8 cellular contexts compared by ENCODE assay signal in the genomic region with DNA sequence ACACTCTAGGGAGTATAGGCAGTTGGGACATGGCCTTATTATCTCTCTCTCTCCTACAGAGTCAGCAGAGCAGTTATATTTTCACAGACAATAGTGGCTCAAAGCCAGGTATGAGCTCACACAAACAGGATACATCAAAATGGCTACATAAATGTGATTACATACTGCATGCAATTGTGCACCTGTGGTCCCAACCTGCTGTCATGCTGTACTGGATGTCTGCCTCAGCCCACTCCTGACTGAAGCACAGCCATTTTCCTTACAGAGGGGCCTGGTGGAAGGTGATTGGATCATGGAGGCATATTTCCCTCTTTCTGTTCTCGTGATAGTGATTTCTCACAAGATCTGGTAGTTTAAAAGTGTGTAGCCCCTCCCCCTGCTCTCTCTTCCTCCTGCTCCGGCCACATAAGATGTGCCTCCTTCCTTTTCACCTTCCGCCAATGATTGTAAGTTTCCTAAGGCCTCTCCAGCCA. TPM values are rescaled to one million over a fixed set of nuclear protein-coding genes. Genes with fewer than 3 reads are reported as not detected.
DNase-seq lines count a peak whose midpoint lies in the region; ATAC-seq and TF ChIP-seq lines count a peak whose summit lies in the region.

No MANE protein-coding gene starts in this region.

- peak; percentile 89 to 93 for ATAC-seq in naive thymus-derived CD8-positive, alpha-beta T cell
- ATAC-seq in HG03196 (IDR thresholded peaks at IDR 0.05; ENCODE audit: unreplicated experiment), result no peak

- H3K4me3 Mint-ChIP-seq in naive thymus-derived CD8-positive, alpha-beta T cell, result peak overlapping the region; percentile 20 to 63 (median 42)

- no peak overlapping the region for H3K27ac ChIP-seq in mammary epithelial cell (ENCODE audit: insufficient read depth, low read depth, low read length)

- no peak overlapping the region for H3K4me3 ChIP-seq in mammary epithelial cell (replicated peaks in 1 of 3; ENCODE audit: insufficient read depth in 1 of 3, low read depth in 2 of 3, low read length in 3 of 3)

- H3K27me3 ChIP-seq in mammary epithelial cell (ENCODE audit: insufficient read depth, low read length), result no peaks in the 10 kb centered on the region

- dilution Hi-C loops in mammary epithelial cell (cut with HindIII; ENCODE audit: low sequenced_read_pairs), result no loop called here

- no peaks in the 10 kb centered on the region for H3K27me3 Mint-ChIP-seq in naive thymus-derived CD8-positive, alpha-beta T cell

- DNase-seq in SKM-1 treated with dmso at 0.1 percent for 144 hours (lab: John Stamatoyannopoulos, UW; ENCODE audit: unreplicated experiment) (peak; percentile 5), SKM-1 (lab: John Stamatoyannopoulos, UW; ENCODE audit: unreplicated experiment) (no peak), NAMALWA (ENCODE audit: low spot score) (peak; percentile 41), mammary epithelial cell (peak; percentile 31), retina (no peak), NK-92 (lab: John Stamatoyannopoulos, UW; ENCODE audit: unreplicated experiment) (no peak)
- peak in 5 of 10 donors; percentile 38 to 73 (median 61) for DNase-seq in naive thymus-derived CD8-positive, alpha-beta T cell

- no peaks in the 10 kb centered on the region for H3K4me1 ChIP-seq in mammary epithelial cell (ENCODE audit: insufficient read depth, low read length)

- H4K20me1 ChIP-seq in mammary epithelial cell (ENCODE audit: insufficient read depth, low read length), result no peaks in the 10 kb centered on the region

- H3K4me2 ChIP-seq in mammary epithelial cell (ENCODE audit: insufficient read depth, low read depth, low read length), result no peak overlapping the region

- no peaks in the 10 kb centered on the region for H3K36me3 ChIP-seq in mammary epithelial cell (ENCODE audit: insufficient read depth, low read length)

- peaks cover 2 to 17% (median 14%) of the 10 kb centered on the region in 3 donors for H3K36me3 Mint-ChIP-seq in naive thymus-derived CD8-positive, alpha-beta T cell

- intact Hi-C loops in mammary epithelial cell (cut with micrococcal nuclease), result no loop called here

- peaks cover 2 to 22% (median 9%) of the 10 kb centered on the region in 9 donors for H3K9me3 Mint-ChIP-seq in naive thymus-derived CD8-positive, alpha-beta T cell

- peak overlapping the region; percentile 77 to 95 (median 92) for H3K27ac Mint-ChIP-seq in naive thymus-derived CD8-positive, alpha-beta T cell

- WGBS in mammary epithelial cell (ENCODE audit: low coverage, missing lambda C conversion rate), result 100% methylated on average over 3 of the region's 3 CpGs

- H2AFZ ChIP-seq in mammary epithelial cell (ENCODE audit: low read depth, low read length), result no peak overlapping the region

- in situ Hi-C loops in mammary epithelial cell (cut with MboI; ENCODE audit: low sequenced_read_pairs in 2 of 2), result no loop called here

- H3K4me1 Mint-ChIP-seq in naive thymus-derived CD8-positive, alpha-beta T cell, result peaks cover 20 to 54% (median 49%) of the 10 kb centered on the region in 4 donors

- POLR2A ChIA-PET in naive thymus-derived CD8-positive, alpha-beta T cell (lab: Charles Lee), result interaction anchor here (0.7 to 1.8 kb wide), 8 partner anchors 10 to 108 kb away, joined by 3 to 10 read pairs (median 4); partner anchors contain the start of gene RBL1

- CTCF ChIA-PET in mammary epithelial cell (lab: Charles Lee; ENCODE audit: low non-redundant PET), result no interaction called here

- H3K9me3 ChIP-seq in mammary epithelial cell (replicated peaks; ENCODE audit: insufficient read depth, low read length), result peaks cover 3% of the 10 kb centered on the region

- BruUV-seq in mammary epithelial cell (replicated peaks; lab: Mats Ljungman, UMichigan), result no TSS peak

- no peaks in the 10 kb centered on the region for H3K79me2 ChIP-seq in mammary epithelial cell (ENCODE audit: insufficient read depth, low read length)

- no peak for TF ChIP-seq CTCF in mammary epithelial cell (conservative IDR thresholded peaks at IDR 0.05 in 1 of 2, IDR thresholded peaks at IDR 0.05 in 1 of 2; ENCODE audit: extremely low read depth in 1 of 2, insufficient read depth in 1 of 2, low read depth in 1 of 2, low read length in 2 of 2)

- H3K9ac ChIP-seq in mammary epithelial cell (ENCODE audit: insufficient read depth, low read length), result no peak overlapping the region

RNA-seq across cellular contexts. Expression of gene SAMHD1, which starts 37.0 kb away (rescaled TPM):
- 1 to 10 TPM; 3.8 to 6.7 TPM for total RNA-seq in mammary epithelial cell
- polyA plus RNA-seq in mammary epithelial cell, result 3.9 TPM
- 7.9 TPM for polyA minus RNA-seq in mammary epithelial cell
- 100 to 1,000 TPM; 204 to 220 TPM for total RNA-seq in naive thymus-derived CD8-positive, alpha-beta T cell
- polyA plus RNA-seq in naive thymus-derived CD8-positive, alpha-beta T cell, result 100 to 1,000 TPM; 212 to 247 (median 219) TPM

Comparison
In these comparisons a context has a peak if more than half of its experiments do, and no peak if none do; other contexts are left out.
1. DNase-seq: peak in SKM-1 treated with dmso at 0.1 percent for 144 hours (single experiment), NAMALWA (single experiment) and mammary epithelial cell (single experiment); none in SKM-1 (single experiment), retina (single experiment) and NK-92 (single experiment).
2. RNA of gene SAMHD1, which starts 37.0 kb away (total RNA-seq): 204 to 220 TPM in naive thymus-derived CD8-positive, alpha-beta T cell; 3.8 to 6.7 TPM in mammary epithelial cell; every median in the first group is over 10 times any median in the second.